In the genomic region with DNA sequence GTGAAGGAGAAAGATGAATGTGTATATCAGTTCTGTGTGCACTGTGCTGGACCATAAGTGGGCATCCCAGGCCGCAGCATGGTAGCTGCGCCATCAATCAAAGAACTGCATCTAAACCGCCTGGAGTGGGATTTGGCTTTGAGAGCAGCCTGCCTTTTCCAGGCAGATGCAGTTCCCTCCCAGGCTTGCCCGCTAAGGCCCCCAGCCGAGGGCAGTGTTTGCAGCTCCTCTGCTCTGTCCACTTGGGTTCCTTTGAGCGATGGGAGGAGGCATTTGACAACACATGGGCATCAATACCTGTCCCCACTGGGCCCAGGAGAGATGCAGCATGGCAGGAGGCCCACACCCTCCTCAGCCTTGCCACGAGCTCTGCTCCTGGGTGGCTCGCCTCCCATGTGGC, we compare ENCODE assay signal across 20 cellular contexts.
DNase-seq lines count a peak whose midpoint lies in the region; ATAC-seq and TF ChIP-seq lines count a peak whose summit lies in the region.
"Had no signal": no experiment of that assay in that cellular context is flagged by ENCODE, and none has a peak within 500 bp of the region (broad histone marks: within the 10 kb centered on the region; RNA-seq: fewer than 3 reads in every experiment).

No MANE protein-coding gene starts in this region.

- H3K36me3 ChIP-seq in right atrium auricular region, result no peaks in the 10 kb centered on the region
- H3K36me3 ChIP-seq: Peyer's patch, SJCRH30 had no signal

- peak overlapping the region; percentile 12 for H3K27ac Mint-ChIP-seq in dendritic cell treated with granulocyte-macrophage colony-stimulating factor and Interleukin-4, amounts not matched to agents 40 ng/mL and 50 ng/mL, for 4 days
- no peak overlapping the region for H3K27ac Mint-ChIP-seq in osteocyte (ENCODE audit: unreplicated experiment)
- H3K27ac Mint-ChIP-seq: CD4-positive, alpha-beta T cell had no signal

- peak; percentile 43 for DNase-seq in right atrium auricular region (ENCODE audit: low spot score)
- no peak for DNase-seq in Right ventricle myocardium superior
- DNase-seq in osteocyte (ENCODE audit: extremely low spot score, unreplicated experiment), result peak; percentile 82
- DNase-seq in G401 (ENCODE audit: low spot score), result no peak
- DNase-seq in hippocampal formation (lab: John Stamatoyannopoulos, UW), result no peak
- DNase-seq in AML-193 (lab: John Stamatoyannopoulos, UW), result no peak
- DNase-seq: CD4-positive, alpha-beta T cell; COR-L47; DMS79 treated with DMSO at 0.1 percent for 48 hours; GOT3; KG1; MV-4-11; NCI-H1105 treated with DMSO at 0.1 percent for 48 hours; NCI-H1694 treated with DMSO at 0.1 percent for 48 hours; NCI-H446; NCI-H526; Peyer's patch; SJCRH30 had no signal

- peaks cover 0 to 40% of the 10 kb centered on the region in 2 donors for H3K4me1 ChIP-seq in right atrium auricular region
- H3K4me1 ChIP-seq: Peyer's patch, SJCRH30 had no signal

- H3K4me3 Mint-ChIP-seq in dendritic cell treated with granulocyte-macrophage colony-stimulating factor and Interleukin-4, amounts not matched to agents 40 ng/mL and 50 ng/mL, for 4 days, result no peak overlapping the region
- H3K4me3 Mint-ChIP-seq in osteocyte (ENCODE audit: unreplicated experiment), result no peak overlapping the region
- H3K4me3 Mint-ChIP-seq: CD4-positive, alpha-beta T cell had no signal

- in situ Hi-C loops in G401 (cut with HindIII; ENCODE audit: low sequenced_read_pairs), result no loop called here

- intact Hi-C loops in Right ventricle myocardium superior (cut with DNase I), result no loop called here
- intact Hi-C loops in dendritic cell treated with granulocyte-macrophage colony-stimulating factor and Interleukin-4, amounts not matched to agents 40 ng/mL and 50 ng/mL, for 4 days (cut with micrococcal nuclease), result no loop called here

- ATAC-seq in Right ventricle myocardium superior (ENCODE audit: poor library complexity), result no peak
- ATAC-seq: HCT116 had no signal

- no peaks in the 10 kb centered on the region for H3K36me3 Mint-ChIP-seq in dendritic cell treated with granulocyte-macrophage colony-stimulating factor and Interleukin-4, amounts not matched to agents 40 ng/mL and 50 ng/mL, for 4 days (ENCODE audit: low read depth)
- no peaks in the 10 kb centered on the region for H3K36me3 Mint-ChIP-seq in osteocyte (ENCODE audit: unreplicated experiment)

- H3K4me1 Mint-ChIP-seq in dendritic cell treated with granulocyte-macrophage colony-stimulating factor and Interleukin-4, amounts not matched to agents 40 ng/mL and 50 ng/mL, for 4 days (ENCODE audit: low read depth), result peaks cover 79% of the 10 kb centered on the region
- no peaks in the 10 kb centered on the region for H3K4me1 Mint-ChIP-seq in osteocyte (ENCODE audit: unreplicated experiment)

- H3K9me3 ChIP-seq in right atrium auricular region, result no peaks in the 10 kb centered on the region
- H3K9me3 ChIP-seq: Peyer's patch, SJCRH30 had no signal

- H3K9me3 Mint-ChIP-seq in dendritic cell treated with granulocyte-macrophage colony-stimulating factor and Interleukin-4, amounts not matched to agents 40 ng/mL and 50 ng/mL, for 4 days, result no peaks in the 10 kb centered on the region
- no peaks in the 10 kb centered on the region for H3K9me3 Mint-ChIP-seq in osteocyte (ENCODE audit: unreplicated experiment)
- H3K9me3 Mint-ChIP-seq: CD4-positive, alpha-beta T cell had no signal

- no peak overlapping the region for H3K27ac ChIP-seq in right atrium auricular region
- H3K27ac ChIP-seq: Peyer's patch, SJCRH30 had no signal

- H3K4me3 ChIP-seq in right atrium auricular region, result no peak overlapping the region
- H3K4me3 ChIP-seq: Peyer's patch, SJCRH30 had no signal

- no peaks in the 10 kb centered on the region for H3K27me3 ChIP-seq in right atrium auricular region
- H3K27me3 ChIP-seq: Peyer's patch, SJCRH30 had no signal

- H3K27me3 Mint-ChIP-seq in dendritic cell treated with granulocyte-macrophage colony-stimulating factor and Interleukin-4, amounts not matched to agents 40 ng/mL and 50 ng/mL, for 4 days, result no peaks in the 10 kb centered on the region
- peaks cover 1% of the 10 kb centered on the region for H3K27me3 Mint-ChIP-seq in osteocyte (ENCODE audit: unreplicated experiment)
- H3K27me3 Mint-ChIP-seq: CD4-positive, alpha-beta T cell had no signal

- TF ChIP-seq CTCF in right atrium auricular region (IDR thresholded peaks at IDR 0.05) (no peak), osteocyte (IDR thresholded peaks at IDR 0.05) (no peak)

Comparison
In these comparisons a context has a peak if more than half of its experiments do, and no peak if none do; other contexts are left out.
1. DNase-seq: peak in right atrium auricular region (single experiment) and osteocyte (single experiment); none in Right ventricle myocardium superior (single experiment), G401 (single experiment), hippocampal formation (0 of 2) and AML-193 (0 of 2).